Comparison of ENCODE assay signal across 8 cellular contexts in the genomic region with DNA sequence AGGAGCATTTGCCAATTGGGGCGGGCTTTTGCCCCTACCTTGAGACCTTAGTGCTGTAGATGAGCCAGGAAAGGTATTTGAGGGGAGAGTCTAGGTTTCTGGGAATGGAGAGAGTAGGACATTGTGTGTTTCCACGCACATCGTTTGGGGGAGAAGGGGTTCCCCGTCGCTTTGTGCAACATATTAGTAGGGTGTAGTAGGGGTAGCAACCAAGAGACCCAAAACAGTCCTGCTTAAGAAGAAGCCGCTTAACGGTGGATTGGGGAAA. TPM values are rescaled to one million over a fixed set of nuclear protein-coding genes. Genes with fewer than 3 reads are reported as not detected.
DNase-seq lines count a peak whose midpoint lies in the region; ATAC-seq, FAIRE-seq and TF ChIP-seq lines count a peak whose summit lies in the region.

No MANE protein-coding gene starts in this region.

- no peaks in the 10 kb centered on the region for H3K27me3 Mint-ChIP-seq in activated T-cell treated with anti-CD3 and anti-CD28 coated beads, Interleukin-2, amount 50 U/mL, for 4 hours (ENCODE audit: low read depth)
- no peaks in the 10 kb centered on the region for H3K27me3 Mint-ChIP-seq in type B pancreatic cell

- POLR2A ChIA-PET in HepG2 (lab: Yijun Ruan, JAX): interaction anchor here (0.9 to 3.5 kb wide), 22 partner anchors 7 to 422 kb away, joined by 3 to 42 read pairs (median 6); partner anchors contain the start of genes ATP5F1B, GLS2, NACA and NEMP1

- no peaks in the 10 kb centered on the region for H3K9me3 Mint-ChIP-seq in activated T-cell treated with anti-CD3 and anti-CD28 coated beads, Interleukin-2, amount 50 U/mL, for 4 hours
- H3K9me3 Mint-ChIP-seq in type B pancreatic cell: peaks cover 3% of the 10 kb centered on the region

- CTCF ChIA-PET in HepG2 (lab: Yijun Ruan, JAX; ENCODE audit: low intra/inter-chr PET ratio, low total read pairs): no interaction called here

- H3K4me1 ChIP-seq in HepG2 (ENCODE audit: insufficient read depth, low read length): peaks cover 12% of the 10 kb centered on the region

- 80% methylated on average over 7 of the region's 7 CpGs for WGBS in HepG2 (ENCODE audit: low lambda C conversion rate)

- BruUV-seq in HepG2 (replicated peaks; lab: Mats Ljungman, UMichigan): TSS peak; percentile 96

- no peak for TF ChIP-seq CTCF in HepG2 (CRISPR knock-in tag; IDR thresholded peaks at IDR 0.05)
- TF ChIP-seq CTCF in type B pancreatic cell (conservative IDR thresholded peaks at IDR 0.05): no peak

- peak overlapping the region; percentile 10 to 54 (median 14); a peak in 5 of 6 replicates for H3K4me3 ChIP-seq in HepG2 (replicated peaks in 1 of 3; ENCODE audit: insufficient read depth in 1 of 3, low read depth in 2 of 3, low read length in 3 of 3)

- H3K9me3 ChIP-seq in HepG2 (ENCODE audit: low read length): no peaks in the 10 kb centered on the region

- FAIRE-seq in HepG2 (lab: Jason Lieb, UNC): no peak

- peak overlapping the region; percentile 99 for H3K27ac Mint-ChIP-seq in type B pancreatic cell

- in situ Hi-C loops in HepG2 (cut with HindIII; ENCODE audit: extremely low pct_ligation_motif_present, low pct_unique_long_range_greater_than_20kb): loop anchor here (5.0 kb wide), 1 partner anchor 39 kb away; the partner anchor contains the start of gene NACA

- H3K36me3 ChIP-seq in HepG2 (replicated peaks in 1 of 2; ENCODE audit: control insufficient read depth in 1 of 2, insufficient read depth in 2 of 2, low read length in 2 of 2): no peaks in the 10 kb centered on the region; a peak in 1 of 5 replicates

- TF ChIP-seq EP300 in HepG2 (IDR thresholded peaks at IDR 0.05; ENCODE audit: low read depth in 2 of 2, low read length in 2 of 2) (no peak), HepG2 (CRISPR knock-in tag; IDR thresholded peaks at IDR 0.05; ENCODE audit: borderline replicate concordance) (no peak)

- peak overlapping the region; percentile 83 for H3K4me2 ChIP-seq in HepG2 (ENCODE audit: low read depth, low read length)

- intact Hi-C loops in HepG2 (cut with micrococcal nuclease; ENCODE audit: unreplicated experiment): loop anchor here (1.0 kb wide), 1 partner anchor 37 kb away; the partner anchor contains the start of gene NACA

- H2AFZ ChIP-seq in HepG2 (ENCODE audit: low read length): peak overlapping the region; percentile 89

- H3K79me2 ChIP-seq in HepG2 (ENCODE audit: insufficient read depth, low read length): peaks cover 40% of the 10 kb centered on the region

- TF ChIP-seq RAD21 in HepG2 (CRISPR knock-in tag; IDR thresholded peaks at IDR 0.05): no peak

- H3K27me3 ChIP-seq in HepG2 (ENCODE audit: control insufficient read depth in 1 of 2, insufficient read depth in 2 of 2, low read length in 2 of 2): no peaks in the 10 kb centered on the region; a peak in 1 of 5 replicates

- peaks cover 23% of the 10 kb centered on the region for H3K36me3 Mint-ChIP-seq in activated T-cell treated with anti-CD3 and anti-CD28 coated beads, Interleukin-2, amount 50 U/mL, for 4 hours (ENCODE audit: insufficient read depth)
- H3K36me3 Mint-ChIP-seq in type B pancreatic cell: peaks cover 21% of the 10 kb centered on the region

- peak overlapping the region; percentile 75 for H3K9ac ChIP-seq in HepG2 (ENCODE audit: insufficient read depth, low read depth, low read length)

- H3K4me3 Mint-ChIP-seq in activated T-cell treated with anti-CD3 and anti-CD28 coated beads, Interleukin-2, amount 50 U/mL, for 4 hours: peak overlapping the region; percentile 100
- H3K4me3 Mint-ChIP-seq in type B pancreatic cell: peak overlapping the region; percentile 99

- H3K27ac ChIP-seq in angular gyrus (ENCODE audit: low read depth, low read length): peak overlapping the region; percentile 100
- peak overlapping the region; percentile 99 for H3K27ac ChIP-seq in HepG2 (ENCODE audit: extremely low read length, insufficient read depth, low read length)

- peaks cover 22% of the 10 kb centered on the region for H4K20me1 ChIP-seq in HepG2 (ENCODE audit: insufficient read depth, low read length)

- DNase-seq in activated T-cell treated with anti-CD3 and anti-CD28 coated beads, Interleukin-2, amount 50 U/mL, for 4 hours: no peak
- no peak for DNase-seq in activated T-cell treated with anti-CD3 and anti-CD28 coated beads, Interleukin-2, amount 50 U/mL, for 48 hours
- DNase-seq in HepG2 (ENCODE audit: low spot score): no peak
- no peak for DNase-seq in type B pancreatic cell (ENCODE audit: extremely low spot score, unreplicated experiment)
- no peak for DNase-seq in cerebellar nuclear complex (lab: John Stamatoyannopoulos, UW)

- ATAC-seq in activated T-cell treated with anti-CD3 and anti-CD28 coated beads, Interleukin-2, amount 50 U/mL, for 4 hours: no peak
- ATAC-seq in HepG2 (no peak), HG03135 (IDR thresholded peaks at IDR 0.05; ENCODE audit: unreplicated experiment) (no peak), GM18511 (IDR thresholded peaks at IDR 0.05; ENCODE audit: unreplicated experiment) (no peak)

- H3K4me1 Mint-ChIP-seq in activated T-cell treated with anti-CD3 and anti-CD28 coated beads, Interleukin-2, amount 50 U/mL, for 4 hours (ENCODE audit: low read depth): peaks cover 26% of the 10 kb centered on the region
- H3K4me1 Mint-ChIP-seq in type B pancreatic cell (ENCODE audit: unreplicated experiment): peaks cover 21% of the 10 kb centered on the region

- no peak for TF ChIP-seq POLR2A in HepG2 (IDR thresholded peaks at IDR 0.05; ENCODE audit: insufficient read depth in 1 of 2, low read depth in 2 of 2, low read length in 2 of 2)

RNA-seq across cellular contexts. Expression of gene PTGES3, which starts 0.7 kb away (rescaled TPM):
- 100 to 1,000 TPM; 343 to 400 (median 399) TPM for total RNA-seq in activated T-cell treated with anti-CD3 and anti-CD28 coated beads, Interleukin-2, amount 50 U/mL, for 4 hours
- total RNA-seq in HepG2 (2016; rRNA removed; fragmentation: Illumina TruSeq; extraction: Trizol) (159 and 290 TPM in 2 replicates), type B pancreatic cell (ENCODE audit: low replicate concordance) (219 and 222 TPM in 2 replicates)
- 36.7 and 44.1 TPM in 2 replicates for total RNA-seq in HepG2 (2016; cell fraction: cytosol; rRNA removed; fragmentation: Illumina TruSeq; extraction: Trizol; ENCODE audit: low read depth)
- 170 and 269 TPM in 2 replicates for total RNA-seq in HepG2 (2016; cell fraction: insoluble cytoplasmic fraction; rRNA removed; fragmentation: Illumina TruSeq; extraction: Trizol)
- total RNA-seq in HepG2 (2016; cell fraction: membrane; rRNA removed; fragmentation: Illumina TruSeq; extraction: Trizol): 155 and 168 TPM in 2 replicates
- 118 and 124 TPM in 2 replicates for total RNA-seq in HepG2 (2016; cell fraction: nucleus; rRNA removed; fragmentation: Illumina TruSeq; extraction: Trizol)
- 43.7 and 54.4 TPM in 2 replicates for polyA plus RNA-seq in HepG2 (2011; rRNA removed)
- polyA plus RNA-seq in HepG2 (2011; cell fraction: cytosol; rRNA removed): 23.9 and 37.8 TPM in 2 replicates
- polyA plus RNA-seq in HepG2 (2011; cell fraction: nucleus; rRNA removed): 16.1 and 21.1 TPM in 2 replicates
- 244 and 265 TPM in 2 replicates for polyA plus RNA-seq in HepG2 (2012)
- polyA plus RNA-seq in HepG2 (2016; cell fraction: cytosol; fragmentation: Illumina TruSeq; extraction: Trizol; ENCODE audit: low read depth): 58.0 and 58.7 TPM in 2 replicates
- polyA plus RNA-seq in HepG2 (2016; cell fraction: insoluble cytoplasmic fraction; fragmentation: Illumina TruSeq; extraction: Trizol; ENCODE audit: low read depth): 452 and 465 TPM in 2 replicates
- 140 and 145 TPM in 2 replicates for polyA plus RNA-seq in HepG2 (2016; cell fraction: membrane; fragmentation: Illumina TruSeq; extraction: Trizol; ENCODE audit: low read depth)
- 228 and 240 TPM in 2 replicates for polyA plus RNA-seq in HepG2 (2016; cell fraction: nucleus; fragmentation: Illumina TruSeq; extraction: Trizol; ENCODE audit: insufficient read depth, low read depth)
- 15.3 and 29.9 TPM in 2 replicates for polyA minus RNA-seq in HepG2 (2011; rRNA and poly(A)+ RNA removed; ENCODE audit: low replicate concordance)
- polyA minus RNA-seq in HepG2 (2011; cell fraction: cytosol; rRNA and poly(A)+ RNA removed): 57.2 and 64.6 TPM in 2 replicates
- polyA minus RNA-seq in HepG2 (2011; cell fraction: nucleus; rRNA and poly(A)+ RNA removed): 23.0 and 29.1 TPM in 2 replicates

RNA-seq across cellular contexts. Expression of gene NACA, which starts 36.3 kb away (rescaled TPM):
- 1,000 to 10,000 TPM; 1,078 to 1,189 (median 1,154) TPM for total RNA-seq in activated T-cell treated with anti-CD3 and anti-CD28 coated beads, Interleukin-2, amount 50 U/mL, for 4 hours
- total RNA-seq in HepG2 (2016; rRNA removed; fragmentation: Illumina TruSeq; extraction: Trizol) (1,700 and 2,295 TPM in 2 replicates), type B pancreatic cell (ENCODE audit: low replicate concordance) (988 and 997 TPM in 2 replicates)
- total RNA-seq in HepG2 (2016; cell fraction: cytosol; rRNA removed; fragmentation: Illumina TruSeq; extraction: Trizol; ENCODE audit: low read depth): 1,346 and 1,631 TPM in 2 replicates
- total RNA-seq in HepG2 (2016; cell fraction: insoluble cytoplasmic fraction; rRNA removed; fragmentation: Illumina TruSeq; extraction: Trizol): 1,693 and 2,342 TPM in 2 replicates
- 2,301 and 2,703 TPM in 2 replicates for total RNA-seq in HepG2 (2016; cell fraction: membrane; rRNA removed; fragmentation: Illumina TruSeq; extraction: Trizol)
- total RNA-seq in HepG2 (2016; cell fraction: nucleus; rRNA removed; fragmentation: Illumina TruSeq; extraction: Trizol): 536 and 558 TPM in 2 replicates
- polyA plus RNA-seq in HepG2 (2011; rRNA removed): 688 and 799 TPM in 2 replicates
- 537 and 762 TPM in 2 replicates for polyA plus RNA-seq in HepG2 (2011; cell fraction: cytosol; rRNA removed)
- polyA plus RNA-seq in HepG2 (2011; cell fraction: nucleus; rRNA removed): 98.1 and 131 TPM in 2 replicates
- 1,697 and 1,960 TPM in 2 replicates for polyA plus RNA-seq in HepG2 (2012)
- 1,551 and 1,609 TPM in 2 replicates for polyA plus RNA-seq in HepG2 (2016; cell fraction: cytosol; fragmentation: Illumina TruSeq; extraction: Trizol; ENCODE audit: low read depth)
- 1,930 and 2,097 TPM in 2 replicates for polyA plus RNA-seq in HepG2 (2016; cell fraction: insoluble cytoplasmic fraction; fragmentation: Illumina TruSeq; extraction: Trizol; ENCODE audit: low read depth)
- polyA plus RNA-seq in HepG2 (2016; cell fraction: membrane; fragmentation: Illumina TruSeq; extraction: Trizol; ENCODE audit: low read depth): 2,028 and 2,269 TPM in 2 replicates
- polyA plus RNA-seq in HepG2 (2016; cell fraction: nucleus; fragmentation: Illumina TruSeq; extraction: Trizol; ENCODE audit: insufficient read depth, low read depth): 833 and 868 TPM in 2 replicates
- 250 and 557 TPM in 2 replicates for polyA minus RNA-seq in HepG2 (2011; rRNA and poly(A)+ RNA removed; ENCODE audit: low replicate concordance)
- polyA minus RNA-seq in HepG2 (2011; cell fraction: cytosol; rRNA and poly(A)+ RNA removed): 139 and 145 TPM in 2 replicates
- polyA minus RNA-seq in HepG2 (2011; cell fraction: nucleus; rRNA and poly(A)+ RNA removed): 70.6 and 115 TPM in 2 replicates

RNA-seq across cellular contexts. Expression of gene ATP5F1B, which starts 43.0 kb away (rescaled TPM):
- total RNA-seq in activated T-cell treated with anti-CD3 and anti-CD28 coated beads, Interleukin-2, amount 50 U/mL, for 4 hours: 1,000 to 10,000 TPM in 1 of 3 donors, 100 to 1,000 TPM in 2; 885 to 1,118 (median 953) TPM
- total RNA-seq in HepG2 (2016; rRNA removed; fragmentation: Illumina TruSeq; extraction: Trizol) (1,051 and 1,399 TPM in 2 replicates), type B pancreatic cell (ENCODE audit: low replicate concordance) (692 and 828 TPM in 2 replicates)
- total RNA-seq in HepG2 (2016; cell fraction: cytosol; rRNA removed; fragmentation: Illumina TruSeq; extraction: Trizol; ENCODE audit: low read depth): 224 and 228 TPM in 2 replicates
- total RNA-seq in HepG2 (2016; cell fraction: insoluble cytoplasmic fraction; rRNA removed; fragmentation: Illumina TruSeq; extraction: Trizol): 1,021 and 1,411 TPM in 2 replicates
- 344 and 367 TPM in 2 replicates for total RNA-seq in HepG2 (2016; cell fraction: membrane; rRNA removed; fragmentation: Illumina TruSeq; extraction: Trizol)
- total RNA-seq in HepG2 (2016; cell fraction: nucleus; rRNA removed; fragmentation: Illumina TruSeq; extraction: Trizol): 359 and 382 TPM in 2 replicates
- 985 and 1,180 TPM in 2 replicates for polyA plus RNA-seq in HepG2 (2011; rRNA removed)
- 961 and 1,057 TPM in 2 replicates for polyA plus RNA-seq in HepG2 (2011; cell fraction: cytosol; rRNA removed)
- polyA plus RNA-seq in HepG2 (2011; cell fraction: nucleus; rRNA removed): 521 and 614 TPM in 2 replicates
- polyA plus RNA-seq in HepG2 (2012): 690 and 871 TPM in 2 replicates
- 156 and 174 TPM in 2 replicates for polyA plus RNA-seq in HepG2 (2016; cell fraction: cytosol; fragmentation: Illumina TruSeq; extraction: Trizol; ENCODE audit: low read depth)
- 1,081 and 1,136 TPM in 2 replicates for polyA plus RNA-seq in HepG2 (2016; cell fraction: insoluble cytoplasmic fraction; fragmentation: Illumina TruSeq; extraction: Trizol; ENCODE audit: low read depth)
- polyA plus RNA-seq in HepG2 (2016; cell fraction: membrane; fragmentation: Illumina TruSeq; extraction: Trizol; ENCODE audit: low read depth): 252 and 280 TPM in 2 replicates
- polyA plus RNA-seq in HepG2 (2016; cell fraction: nucleus; fragmentation: Illumina TruSeq; extraction: Trizol; ENCODE audit: insufficient read depth, low read depth): 530 and 544 TPM in 2 replicates
- 2,113 and 3,228 TPM in 2 replicates for polyA minus RNA-seq in HepG2 (2011; rRNA and poly(A)+ RNA removed; ENCODE audit: low replicate concordance)
- 569 and 591 TPM in 2 replicates for polyA minus RNA-seq in HepG2 (2011; cell fraction: cytosol; rRNA and poly(A)+ RNA removed)
- 160 and 202 TPM in 2 replicates for polyA minus RNA-seq in HepG2 (2011; cell fraction: nucleus; rRNA and poly(A)+ RNA removed)

RNA-seq across cellular contexts. Expression of gene BAZ2A, which starts 58.7 kb away (rescaled TPM):
- 10 to 100 TPM; 53.0 to 64.9 (median 64.5) TPM for total RNA-seq in activated T-cell treated with anti-CD3 and anti-CD28 coated beads, Interleukin-2, amount 50 U/mL, for 4 hours
- 21.8 and 25.5 TPM in 2 replicates for total RNA-seq in HepG2 (2016; rRNA removed; fragmentation: Illumina TruSeq; extraction: Trizol)
- total RNA-seq in HepG2 (2016; cell fraction: cytosol; rRNA removed; fragmentation: Illumina TruSeq; extraction: Trizol; ENCODE audit: low read depth): 7.5 and 9.3 TPM in 2 replicates
- 19.6 and 20.3 TPM in 2 replicates for total RNA-seq in HepG2 (2016; cell fraction: insoluble cytoplasmic fraction; rRNA removed; fragmentation: Illumina TruSeq; extraction: Trizol)
- total RNA-seq in HepG2 (2016; cell fraction: membrane; rRNA removed; fragmentation: Illumina TruSeq; extraction: Trizol): 10.4 and 11.5 TPM in 2 replicates
- total RNA-seq in HepG2 (2016; cell fraction: nucleus; rRNA removed; fragmentation: Illumina TruSeq; extraction: Trizol): 26.9 and 27.3 TPM in 2 replicates
- polyA plus RNA-seq in HepG2 (2011; rRNA removed): 63.5 and 73.5 TPM in 2 replicates
- 26.0 and 27.6 TPM in 2 replicates for polyA plus RNA-seq in HepG2 (2011; cell fraction: cytosol; rRNA removed)
- 119 and 134 TPM in 2 replicates for polyA plus RNA-seq in HepG2 (2011; cell fraction: nucleus; rRNA removed)
- polyA plus RNA-seq in HepG2 (2012): 46.0 and 50.1 TPM in 2 replicates
- polyA plus RNA-seq in HepG2 (2016; cell fraction: cytosol; fragmentation: Illumina TruSeq; extraction: Trizol; ENCODE audit: low read depth): 0.96 and 1.7 TPM in 2 replicates
- polyA plus RNA-seq in HepG2 (2016; cell fraction: insoluble cytoplasmic fraction; fragmentation: Illumina TruSeq; extraction: Trizol; ENCODE audit: low read depth): 18.5 and 25.0 TPM in 2 replicates
- 4.6 and 4.7 TPM in 2 replicates for polyA plus RNA-seq in HepG2 (2016; cell fraction: membrane; fragmentation: Illumina TruSeq; extraction: Trizol; ENCODE audit: low read depth)
- 52.0 and 52.8 TPM in 2 replicates for polyA plus RNA-seq in HepG2 (2016; cell fraction: nucleus; fragmentation: Illumina TruSeq; extraction: Trizol; ENCODE audit: insufficient read depth, low read depth)
- 99.4 and 117 TPM in 2 replicates for polyA minus RNA-seq in HepG2 (2011; rRNA and poly(A)+ RNA removed; ENCODE audit: low replicate concordance)
- polyA minus RNA-seq in HepG2 (2011; cell fraction: cytosol; rRNA and poly(A)+ RNA removed): 47.0 and 52.8 TPM in 2 replicates
- 86.6 and 108 TPM in 2 replicates for polyA minus RNA-seq in HepG2 (2011; cell fraction: nucleus; rRNA and poly(A)+ RNA removed)
- 108 and 112 TPM in 2 replicates for total RNA-seq in type B pancreatic cell (ENCODE audit: low replicate concordance)
